ENCODE assay signal across 25 cellular contexts in the genomic region with DNA sequence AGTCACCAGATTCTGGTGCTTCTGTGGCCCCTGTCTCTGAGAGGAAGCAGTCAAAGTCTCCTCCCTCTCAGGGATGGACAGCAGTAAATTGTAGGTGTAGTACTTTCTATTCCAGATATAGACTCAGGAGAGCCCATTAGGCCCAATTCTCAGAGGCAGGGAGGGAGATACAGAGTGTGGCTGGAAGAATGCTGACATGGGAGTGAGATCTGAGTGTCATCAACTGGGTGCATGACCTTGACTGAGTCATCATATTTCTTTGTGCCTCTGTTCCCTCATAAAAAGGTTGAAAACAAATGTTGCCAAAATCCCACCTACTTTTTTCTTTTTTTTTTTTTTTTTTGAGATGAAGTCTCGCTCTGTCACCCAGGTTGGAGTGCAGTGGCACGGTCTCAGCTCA.
"Had no signal": no experiment of that assay in that cellular context is flagged by ENCODE, and none has a peak within 500 bp of the region (broad histone marks: within the 10 kb centered on the region; RNA-seq: fewer than 3 reads in every experiment).

No MANE protein-coding gene starts in this region.

- DNase-seq: activated CD4-positive, alpha-beta memory T cell treated with anti-CD3 and anti-CD28 coated beads for 36 hours; activated CD4-positive, alpha-beta T cell treated with anti-CD3 and anti-CD28 coated beads for 36 hours; activated CD4-positive, alpha-beta T cell treated with anti-CD3 and anti-CD28 coated beads, Interleukin-2, amount 10 ng/mL, durations not matched to agents 24 days and 14 days; activated CD4-positive, CD25-positive, alpha-beta regulatory T cell; activated CD4-positive, CD25-positive, alpha-beta regulatory T cell treated with anti-CD3 and anti-CD28 coated beads, Interleukin-2, amount 50 U/mL, for 72 hours; activated CD8-positive, alpha-beta memory T cell treated with anti-CD3 and anti-CD28 coated beads, Interleukin-2, amount 10 ng/mL, durations not matched to agents 7 days and 5 days; activated CD8-positive, alpha-beta memory T cell treated with anti-CD3 and anti-CD28 coated beads, Interleukin-2, amount 50 U/mL, for 4 hours; activated CD8-positive, alpha-beta T cell treated with anti-CD3 and anti-CD28 coated beads, Interleukin-2, amount 10 ng/mL, durations not matched to agents 7 days and 5 days; activated effector memory CD4-positive, alpha-beta T cell treated with anti-CD3 and anti-CD28 coated beads, Interleukin-2, amount 50 U/mL, for 16 hours; activated naive CD4-positive, alpha-beta T cell treated with anti-CD3 and anti-CD28 coated beads for 36 hours; activated naive CD8-positive, alpha-beta T cell treated with anti-CD3 and anti-CD28 coated beads for 36 hours; activated naive CD8-positive, alpha-beta T cell treated with anti-CD3 and anti-CD28 coated beads, Interleukin-2, amount 50 U/mL, for 24 hours; activated T-cell treated with anti-CD3 and anti-CD28 coated beads, Interleukin-2, amount 50 U/mL, for 1 hour; activated T-cell treated with anti-CD3 and anti-CD28 coated beads, Interleukin-2, amount 50 U/mL, for 48 hours; amygdala; aorta; central memory CD4-positive, alpha-beta T cell; cerebellar nuclear complex; colonic mucosa; effector CD8-positive, alpha-beta T cell; foreskin fibroblast; gastrocnemius medialis; glutamatergic neuron; heart left ventricle; T-helper 2 cell had no signal

- ATAC-seq: activated CD4-positive, alpha-beta T cell treated with anti-CD3 and anti-CD28 coated beads for 36 hours; activated CD8-positive, alpha-beta memory T cell treated with anti-CD3 and anti-CD28 coated beads, Interleukin-2, amount 10 ng/mL, durations not matched to agents 7 days and 5 days; activated CD8-positive, alpha-beta T cell treated with anti-CD3 and anti-CD28 coated beads, Interleukin-2, amount 10 ng/mL, durations not matched to agents 7 days and 5 days; activated naive CD8-positive, alpha-beta T cell treated with anti-CD3 and anti-CD28 coated beads, Interleukin-2, amount 50 U/mL, for 24 hours had no signal
